In genomic region chr14:80946797-80947196, GRCh38 we compare ENCODE assay signal across 16 cellular contexts. TPM values are rescaled to one million over a fixed set of nuclear protein-coding genes. Genes with fewer than 3 reads are reported as not detected.
DNase-seq lines count a peak whose midpoint lies in the region; ATAC-seq and TF ChIP-seq lines count a peak whose summit lies in the region.
"Had no signal": no experiment of that assay in that cellular context is flagged by ENCODE, and none has a peak within 500 bp of the region (broad histone marks: within the 10 kb centered on the region; RNA-seq: fewer than 3 reads in every experiment).

No MANE protein-coding gene starts in this region.

- H3K4me2 ChIP-seq in OCI-LY3 (ENCODE audit: low read length): peak overlapping the region; percentile 35; the same call in 1 of the 2 replicates

- no peaks in the 10 kb centered on the region for H4K20me1 ChIP-seq in OCI-LY3 (ENCODE audit: insufficient read depth, low read length)

- no peak for TF ChIP-seq CTCF in OCI-LY3 (IDR thresholded peaks at IDR 0.05; ENCODE audit: low read depth, low read length)

- no peak overlapping the region for H3K4me3 Mint-ChIP-seq in activated CD4-positive, alpha-beta T cell treated with anti-CD3 and anti-CD28 coated beads for 36 hours
- H3K4me3 Mint-ChIP-seq in activated naive CD4-positive, alpha-beta T cell treated with anti-CD3 and anti-CD28 coated beads, Interleukin-2, amount 50 U/mL, for 24 hours: no peak overlapping the region
- H3K4me3 Mint-ChIP-seq: B cell had no signal

- intact Hi-C loops in activated CD4-positive, alpha-beta T cell treated with anti-CD3 and anti-CD28 coated beads for 36 hours (cut with DNase I, micrococcal nuclease): loop anchor here (2.0 to 10.0 kb wide), 4 partner anchors 16 to 588 kb away; partner anchors contain the start of genes SEL1L (in 1 of the 2) and STON2 (in 1 of the 2)

- H3K9ac ChIP-seq in OCI-LY3 (ENCODE audit: low read length): no peak overlapping the region

- peak overlapping the region; percentile 88 for H3K27ac Mint-ChIP-seq in activated CD4-positive, alpha-beta T cell treated with anti-CD3 and anti-CD28 coated beads for 36 hours
- H3K27ac Mint-ChIP-seq in activated naive CD4-positive, alpha-beta T cell treated with anti-CD3 and anti-CD28 coated beads, Interleukin-2, amount 50 U/mL, for 24 hours: peak overlapping the region; percentile 99
- H3K27ac Mint-ChIP-seq: B cell had no signal

- peaks cover 34% of the 10 kb centered on the region for H3K4me1 ChIP-seq in OCI-LY3 (ENCODE audit: low read length)

- no peaks in the 10 kb centered on the region for H3K27me3 ChIP-seq in OCI-LY3 (ENCODE audit: low read depth, low read length)

- no peaks in the 10 kb centered on the region for H3K79me2 ChIP-seq in OCI-LY3 (ENCODE audit: low read length)

- no peak overlapping the region for H2AFZ ChIP-seq in OCI-LY3 (ENCODE audit: low read depth, low read length)

- peaks cover 38% of the 10 kb centered on the region for H3K4me1 Mint-ChIP-seq in activated CD4-positive, alpha-beta T cell treated with anti-CD3 and anti-CD28 coated beads for 36 hours
- H3K4me1 Mint-ChIP-seq in activated naive CD4-positive, alpha-beta T cell treated with anti-CD3 and anti-CD28 coated beads, Interleukin-2, amount 50 U/mL, for 24 hours: peaks cover 37% of the 10 kb centered on the region

- CTCF ChIA-PET in activated CD4-positive, alpha-beta T cell treated with anti-CD3 and anti-CD28 coated beads for 36 hours (lab: Charles Lee): interaction anchor here (0.9 to 1.2 kb wide), 2 partner anchors 9 to 16 kb away, joined by 3 read pairs; no protein-coding TSS in a partner anchor

- H3K36me3 Mint-ChIP-seq in activated CD4-positive, alpha-beta T cell treated with anti-CD3 and anti-CD28 coated beads for 36 hours (ENCODE audit: low read depth): no peaks in the 10 kb centered on the region
- H3K36me3 Mint-ChIP-seq in activated naive CD4-positive, alpha-beta T cell treated with anti-CD3 and anti-CD28 coated beads, Interleukin-2, amount 50 U/mL, for 24 hours: peaks cover 2% of the 10 kb centered on the region

- no peaks in the 10 kb centered on the region for H3K27me3 Mint-ChIP-seq in activated CD4-positive, alpha-beta T cell treated with anti-CD3 and anti-CD28 coated beads for 36 hours
- H3K27me3 Mint-ChIP-seq in activated naive CD4-positive, alpha-beta T cell treated with anti-CD3 and anti-CD28 coated beads, Interleukin-2, amount 50 U/mL, for 24 hours: no peaks in the 10 kb centered on the region

- peaks cover 1% of the 10 kb centered on the region for H3K9me3 Mint-ChIP-seq in activated CD4-positive, alpha-beta T cell treated with anti-CD3 and anti-CD28 coated beads for 36 hours (ENCODE audit: low read depth)
- no peaks in the 10 kb centered on the region for H3K9me3 Mint-ChIP-seq in activated naive CD4-positive, alpha-beta T cell treated with anti-CD3 and anti-CD28 coated beads, Interleukin-2, amount 50 U/mL, for 24 hours

- H3K27ac ChIP-seq in OCI-LY3 (ENCODE audit: low read length): no peak overlapping the region
- peak overlapping the region; percentile 53 for H3K27ac ChIP-seq in epithelial cell of prostate

- no peak overlapping the region for H3K4me3 ChIP-seq in OCI-LY3 (ENCODE audit: low read length)

- DNase-seq in activated CD4-positive, alpha-beta T cell treated with anti-CD3 and anti-CD28 coated beads for 36 hours: peak; percentile 17
- no peak for DNase-seq in activated CD4-positive, alpha-beta T cell treated with anti-CD3 and anti-CD28 coated beads, Interleukin-2, amount 50 U/mL, for 4 hours
- DNase-seq in activated naive CD4-positive, alpha-beta T cell treated with Interleukin-2 at 50 U/mL for 16 hours: no peak
- DNase-seq in epithelial cell of prostate (ENCODE audit: low read depth, low spot score) (no peak), NCI-H146 treated with DMSO at 0.1 percent for 48 hours (lab: John Stamatoyannopoulos, UW; ENCODE audit: unreplicated experiment) (no peak), HT-29 (ENCODE audit: low spot score) (no peak)
- DNase-seq: 8988T; DMS79 treated with DMSO at 0.1 percent for 48 hours; NCI-H1105 treated with DMSO at 0.1 percent for 48 hours; NCI-H1694 treated with DMSO at 0.1 percent for 48 hours; NK-92 treated with Interleukin-12 subunit alpha and Interleukin-12 subunit beta, amount 100 ng/mL, for 24 hours had no signal

- ATAC-seq in activated CD4-positive, alpha-beta T cell treated with anti-CD3 and anti-CD28 coated beads for 36 hours: peak; percentile 60

- H3K36me3 ChIP-seq in OCI-LY3 (replicated peaks; ENCODE audit: low read depth, low read length): no peaks in the 10 kb centered on the region

- no peaks in the 10 kb centered on the region for H3K9me3 ChIP-seq in OCI-LY3 (ENCODE audit: insufficient read depth, low read length)

- POLR2A ChIA-PET in activated CD4-positive, alpha-beta T cell treated with anti-CD3 and anti-CD28 coated beads for 36 hours (lab: Charles Lee): no interaction called here

RNA-seq across cellular contexts. Expression of gene CEP128, which starts 5.3 kb away (rescaled TPM):
- 10 to 100 TPM; 18.6 to 21.6 TPM for total RNA-seq in activated CD4-positive, alpha-beta T cell treated with anti-CD3 and anti-CD28 coated beads for 36 hours
- 1.0 and 2.6 TPM in 2 replicates for total RNA-seq in HT-29 (2014; rRNA removed; shearing (Covaris generic))

RNA-seq across cellular contexts. Expression of gene TSHR, which starts 8.6 kb away (rescaled TPM):
- total RNA-seq in activated CD4-positive, alpha-beta T cell treated with anti-CD3 and anti-CD28 coated beads for 36 hours: not detected
- not detected in 2 replicates for total RNA-seq in HT-29 (2014; rRNA removed; shearing (Covaris generic))
- total RNA-seq: H1, NCI-H460 had no signal
